In genomic region chr1:238581332-238581731, GRCh38 we compare ENCODE assay signal across 21 cellular contexts.
"Had no signal": no experiment of that assay in that cellular context is flagged by ENCODE, and none has a peak within 500 bp of the region (broad histone marks: within the 10 kb centered on the region; RNA-seq: fewer than 3 reads in every experiment).

No MANE protein-coding gene starts in this region.

- H2AFZ ChIP-seq: hepatocyte had no signal

- H3K27ac ChIP-seq: foreskin keratinocyte, hepatocyte, lower lobe of right lung, neutrophil, pancreas, sigmoid colon, testis, upper lobe of left lung had no signal

- ATAC-seq: activated CD4-positive, CD25-positive, alpha-beta regulatory T cell treated with anti-CD3 and anti-CD28 coated beads, Interleukin-2, amount 50 U/mL, for 24 hours; activated CD8-positive, alpha-beta T cell treated with anti-CD3 and anti-CD28 coated beads, Interleukin-2, amount 10 ng/mL, durations not matched to agents 7 days and 5 days; activated naive CD8-positive, alpha-beta T cell treated with anti-CD3 and anti-CD28 coated beads, Interleukin-2, amount 50 U/mL, for 24 hours; activated T-cell treated with anti-CD3 and anti-CD28 coated beads, Interleukin-2, amount 50 U/mL, for 4 hours; foreskin keratinocyte; lower lobe of right lung; natural killer cell treated with Interleukin-12 subunit alpha and Interleukin-12 subunit beta and Interleukin-15 and Interleukin-18, amount 100 ng/mL, for 72 hours; pancreas; stimulated activated memory B cell treated with anti-CD40 and anti-IgM and Interleukin-4, amounts not matched to agents 10 μg/mL and 1 μg/mL and 100 μg/mL, for 72 hours had no signal

- H3K4me2 ChIP-seq: hepatocyte had no signal

- H3K79me2 ChIP-seq: hepatocyte had no signal

- FAIRE-seq: endothelial cell of umbilical vein, islet of Langerhans, pancreas had no signal

- H3K4me3 ChIP-seq: hepatocyte, lower lobe of right lung, pancreas, sigmoid colon, testis, upper lobe of left lung had no signal

- DNase-seq: activated CD4-positive, alpha-beta T cell treated with anti-CD3 and anti-CD28 coated beads, Interleukin-2, amount 10 ng/mL, durations not matched to agents 7 days and 5 days; activated CD8-positive, alpha-beta T cell treated with anti-CD3 and anti-CD28 coated beads, Interleukin-2, amount 10 ng/mL, durations not matched to agents 7 days and 5 days; activated naive CD4-positive, alpha-beta T cell treated with anti-CD3 and anti-CD28 coated beads for 36 hours; activated naive CD8-positive, alpha-beta T cell treated with anti-CD3 and anti-CD28 coated beads, Interleukin-2, amount 50 U/mL, for 24 hours; activated T-cell treated with anti-CD3 and anti-CD28 coated beads, Interleukin-2, amount 50 U/mL, for 4 hours; aorta; effector CD8-positive, alpha-beta T cell; foreskin keratinocyte; lower lobe of right lung; pancreas; sigmoid colon; stimulated activated CD4-positive, alpha-beta T cell treated with anti-CD3 and anti-CD28 coated beads, Interleukin-4, amount 100 ng/mL, for 24 hours; testis; upper lobe of left lung had no signal

- H3K36me3 ChIP-seq: lower lobe of right lung, neutrophil, pancreas, sigmoid colon, upper lobe of left lung had no signal

- H3K4me1 ChIP-seq: foreskin keratinocyte, lower lobe of right lung, pancreas, sigmoid colon, testis, upper lobe of left lung had no signal

- H3K9me3 ChIP-seq: lower lobe of right lung, neutrophil, pancreas, sigmoid colon, testis, upper lobe of left lung had no signal

- H3K27me3 ChIP-seq: foreskin keratinocyte, hepatocyte, neutrophil, pancreas, sigmoid colon, testis, upper lobe of left lung had no signal
